ENCODE assay signal across 9 cellular contexts in the genomic region with DNA sequence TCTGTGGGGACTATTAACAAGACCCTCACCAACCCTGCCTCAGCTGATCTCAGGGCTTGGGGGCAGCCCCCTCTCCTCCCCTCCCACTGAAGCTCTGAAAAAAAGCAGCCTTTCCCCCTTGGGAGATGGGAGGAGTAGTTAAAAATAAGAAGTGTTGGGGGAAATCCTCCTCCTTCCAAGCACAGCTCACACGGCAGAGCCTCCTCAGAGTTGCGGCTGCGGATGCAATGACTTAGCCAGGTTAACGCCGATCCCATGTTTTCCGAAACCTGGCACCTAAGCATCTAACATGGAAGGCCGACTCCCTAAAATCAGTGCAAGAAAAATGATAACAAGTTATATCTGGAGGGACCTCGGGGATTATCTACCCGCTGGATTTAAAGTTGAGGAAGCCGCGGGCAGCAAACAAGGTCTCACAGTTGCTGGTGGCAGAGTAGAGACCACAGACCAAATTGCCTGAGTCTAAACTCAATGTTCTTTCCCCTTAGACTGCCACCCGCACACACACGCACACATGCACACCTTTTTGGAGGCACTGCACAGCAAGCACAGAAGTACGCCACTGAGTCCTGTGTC. TPM values are rescaled to one million over a fixed set of nuclear protein-coding genes. Genes with fewer than 3 reads are reported as not detected.
A peak's percentile ranks its signal among the peaks of the same experiment; 100 is the strongest.
DNase-seq lines count a peak whose midpoint lies in the region; ATAC-seq and TF ChIP-seq lines count a peak whose summit lies in the region.
"Had no signal": no experiment of that assay in that cellular context is flagged by ENCODE, and none has a peak within 500 bp of the region (broad histone marks: within the 10 kb centered on the region; RNA-seq: fewer than 3 reads in every experiment).

No MANE protein-coding gene starts in this region.

- H3K27me3 ChIP-seq in duodenal mucosa (ENCODE audit: control insufficient read depth in 1 of 2, insufficient read depth in 2 of 2, low read length in 2 of 2), result peaks cover 32 to 33% of the 10 kb centered on the region in 2 donors
- no peaks in the 10 kb centered on the region for H3K27me3 ChIP-seq in muscle layer of colon (ENCODE audit: control insufficient read depth in 1 of 2, insufficient read depth in 2 of 2, low read length in 2 of 2)
- H3K27me3 ChIP-seq in upper lobe of left lung, result peaks cover 0 to 29% (median 14%) of the 10 kb centered on the region in 4 donors

- peak overlapping the region; percentile 47 for H3K4me3 Mint-ChIP-seq in activated naive CD4-positive, alpha-beta T cell treated with anti-CD3 and anti-CD28 coated beads for 36 hours

- H3K36me3 Mint-ChIP-seq in activated naive CD4-positive, alpha-beta T cell treated with anti-CD3 and anti-CD28 coated beads for 36 hours (ENCODE audit: low read depth), result no peaks in the 10 kb centered on the region
- H3K36me3 Mint-ChIP-seq in activated naive CD4-positive, alpha-beta T cell treated with anti-CD3 and anti-CD28 coated beads, Interleukin-2, amount 50 U/mL, for 72 hours, result no peaks in the 10 kb centered on the region

- peak overlapping the region; percentile 74 to 75 for H3K4me3 ChIP-seq in duodenal mucosa (ENCODE audit: low read depth in 1 of 2, low read length in 2 of 2)
- peak overlapping the region; percentile 54 to 64 for H3K4me3 ChIP-seq in muscle layer of colon (ENCODE audit: low read depth in 1 of 2, low read length in 2 of 2)
- H3K4me3 ChIP-seq in upper lobe of left lung, result peak overlapping the region in 3 of 4 donors; percentile 49 to 59 (median 54)
- H3K4me3 ChIP-seq: BLaER1 treated with 17β-estradiol and CSF1 and Interleukin-3, amounts not matched to agents 10 nM and 100 nM had no signal

- 60 to 73% methylated on average over 14 of the region's 14 CpGs for WGBS in upper lobe of left lung, 2 donors

- H3K27ac Mint-ChIP-seq in activated naive CD4-positive, alpha-beta T cell treated with anti-CD3 and anti-CD28 coated beads for 36 hours, result no peak overlapping the region
- H3K27ac Mint-ChIP-seq in activated naive CD4-positive, alpha-beta T cell treated with anti-CD3 and anti-CD28 coated beads, Interleukin-2, amount 50 U/mL, for 72 hours, result no peak overlapping the region

- CTCF ChIA-PET in activated naive CD4-positive, alpha-beta T cell treated with anti-CD3 and anti-CD28 coated beads for 36 hours (lab: Charles Lee), result no interaction called here

- DNase-seq in activated naive CD4-positive, alpha-beta T cell treated with anti-CD3 and anti-CD28 coated beads for 36 hours, result no peak
- no peak for DNase-seq in activated naive CD4-positive, alpha-beta T cell treated with anti-CD3 and anti-CD28 coated beads, Interleukin-2, amount 50 U/mL, for 72 hours (ENCODE audit: low spot score in 2 of 2)
- DNase-seq in upper lobe of left lung (no peak), DMS153 treated with DMSO at 0.1 percent for 48 hours (lab: John Stamatoyannopoulos, UW; ENCODE audit: unreplicated experiment) (no peak), retina (no peak), sciatic nerve (ENCODE audit: low spot score) (no peak)

- no peak for ATAC-seq in activated naive CD4-positive, alpha-beta T cell treated with anti-CD3 and anti-CD28 coated beads, Interleukin-2, amount 50 U/mL, for 72 hours
- ATAC-seq in upper lobe of left lung (ENCODE audit: low FRiP score in 2 of 2) (no peak), sciatic nerve (no peak)

- no peak overlapping the region for H3K27ac ChIP-seq in duodenal mucosa (ENCODE audit: low read depth, low read length)
- H3K27ac ChIP-seq in muscle layer of colon (ENCODE audit: low read depth, low read length), result peak overlapping the region; percentile 86
- peak overlapping the region in 2 of 4 donors; percentile 13 to 76 for H3K27ac ChIP-seq in upper lobe of left lung
- H3K27ac ChIP-seq: BLaER1 treated with 17β-estradiol and CSF1 and Interleukin-3, amounts not matched to agents 10 nM and 100 nM had no signal

- no peaks in the 10 kb centered on the region for H3K9me3 Mint-ChIP-seq in activated naive CD4-positive, alpha-beta T cell treated with anti-CD3 and anti-CD28 coated beads for 36 hours
- H3K9me3 Mint-ChIP-seq in activated naive CD4-positive, alpha-beta T cell treated with anti-CD3 and anti-CD28 coated beads, Interleukin-2, amount 50 U/mL, for 72 hours, result no peaks in the 10 kb centered on the region

- H3K9ac ChIP-seq in duodenal mucosa (ENCODE audit: low read depth in 1 of 2, low read length in 2 of 2) (no peak overlapping the region), muscle layer of colon (ENCODE audit: low read length) (peak overlapping the region; percentile 62)
- H3K9ac ChIP-seq: BLaER1 treated with 17β-estradiol and CSF1 and Interleukin-3, amounts not matched to agents 10 nM and 100 nM had no signal

- no peaks in the 10 kb centered on the region for H3K9me3 ChIP-seq in duodenal mucosa (ENCODE audit: control insufficient read depth in 1 of 2, low read length in 2 of 2)
- no peaks in the 10 kb centered on the region for H3K9me3 ChIP-seq in muscle layer of colon (ENCODE audit: low read length)
- H3K9me3 ChIP-seq in upper lobe of left lung, result no peaks in the 10 kb centered on the region

- TF ChIP-seq CTCF in upper lobe of left lung (IDR thresholded peaks at IDR 0.05), result no peak

- peaks cover 9% of the 10 kb centered on the region for H3K4me1 Mint-ChIP-seq in activated naive CD4-positive, alpha-beta T cell treated with anti-CD3 and anti-CD28 coated beads for 36 hours (ENCODE audit: low read depth)

- no peak for TF ChIP-seq POLR2A in upper lobe of left lung (IDR thresholded peaks at IDR 0.05)

- peaks cover 45% of the 10 kb centered on the region for H3K27me3 Mint-ChIP-seq in activated naive CD4-positive, alpha-beta T cell treated with anti-CD3 and anti-CD28 coated beads for 36 hours (ENCODE audit: low read depth)

- TF ChIP-seq EP300 in upper lobe of left lung (IDR thresholded peaks at IDR 0.05), result no peak

- H3K36me3 ChIP-seq in duodenal mucosa (ENCODE audit: control insufficient read depth in 1 of 2, insufficient read depth in 2 of 2, low read length in 2 of 2) (no peaks in the 10 kb centered on the region), muscle layer of colon (ENCODE audit: insufficient read depth, low read length) (peaks cover 27% of the 10 kb centered on the region), upper lobe of left lung (no peaks in the 10 kb centered on the region)
- H3K36me3 ChIP-seq: BLaER1 treated with 17β-estradiol and CSF1 and Interleukin-3, amounts not matched to agents 10 nM and 100 nM had no signal

- intact Hi-C loops in activated naive CD4-positive, alpha-beta T cell treated with anti-CD3 and anti-CD28 coated beads for 36 hours (cut with micrococcal nuclease), result no loop called here
- intact Hi-C loops in sciatic nerve (cut with DNase I), result loop anchor here (10.0 kb wide), 1 partner anchor 363 kb away; no protein-coding TSS in a partner anchor

- peaks cover 7 to 11% of the 10 kb centered on the region in 2 donors for H3K4me1 ChIP-seq in duodenal mucosa (ENCODE audit: control insufficient read depth in 1 of 2, insufficient read depth in 2 of 2, low read length in 2 of 2)
- peaks cover 5% of the 10 kb centered on the region for H3K4me1 ChIP-seq in muscle layer of colon (ENCODE audit: insufficient read depth, low read length)
- H3K4me1 ChIP-seq in upper lobe of left lung, result peaks cover 14 to 33% (median 26%) of the 10 kb centered on the region in 4 donors

RNA-seq across cellular contexts. Expression of a gene that starts 1.1 kb away (rescaled TPM):
- 10 to 100 TPM; 10.5 to 10.7 TPM for total RNA-seq in activated naive CD4-positive, alpha-beta T cell treated with anti-CD3 and anti-CD28 coated beads for 36 hours
- 1 to 10 TPM; 6.5 to 8.6 TPM for total RNA-seq in activated naive CD4-positive, alpha-beta T cell treated with anti-CD3 and anti-CD28 coated beads, Interleukin-2, amount 50 U/mL, for 72 hours
- total RNA-seq in upper lobe of left lung (100 to 1,000 TPM; 144 to 343 (median 254) TPM), sciatic nerve (396 TPM)

Comparison
In these comparisons a context has a peak if more than half of its experiments do, and no peak if none do; other contexts are left out.
1. RNA of a gene that starts 1.1 kb away (total RNA-seq): 396 TPM in sciatic nerve (single experiment) and 144 to 343 TPM in upper lobe of left lung; 10.5 to 10.7 TPM in activated naive CD4-positive, alpha-beta T cell treated with anti-CD3 and anti-CD28 coated beads for 36 hours and 6.5 to 8.6 TPM in activated naive CD4-positive, alpha-beta T cell treated with anti-CD3 and anti-CD28 coated beads, Interleukin-2, amount 50 U/mL, for 72 hours; every median in the first group is over 10 times any median in the second.
2. Peak in every context shown above with its lines, with median percentiles within 50 percentile points of each other: H3K4me3 ChIP-seq.